8 cellular contexts compared by ENCODE assay signal in genomic region chr4:151099226-151099975, GRCh38. TPM values are rescaled to one million over a fixed set of nuclear protein-coding genes. Genes with fewer than 3 reads are reported as not detected.
A peak's percentile ranks its signal among the peaks of the same experiment; 100 is the strongest.
DNase-seq lines count a peak whose midpoint lies in the region; ATAC-seq, FAIRE-seq and TF ChIP-seq lines count a peak whose summit lies in the region.

TSS of gene RPS3A (plus strand) at chr4:151099628. CDS start at chr4:151099653, 25 bp downstream.

- H3K27ac ChIP-seq in WERI-Rb-1: peak within 1 kb of the TSS; percentile 90
- peak within 1 kb of the TSS; percentile 79 to 94 (median 92) for H3K27ac ChIP-seq in spleen

- ATAC-seq in GM18868 (IDR thresholded peaks at IDR 0.05; ENCODE audit: unreplicated experiment) (peak; percentile 94), HG03135 (IDR thresholded peaks at IDR 0.05; ENCODE audit: unreplicated experiment) (peak; percentile 91)

- POLR2A ChIA-PET in AG04449 (lab: Yijun Ruan, JAX): interaction anchor here (0.6 to 1.3 kb wide), 3 partner anchors 11 to 1253 kb away, joined by 3 read pairs; no protein-coding TSS in a partner anchor

- peaks cover 15 to 56% (median 44%) of the 10 kb centered on the region in 6 donors for H3K4me1 ChIP-seq in spleen

- H3K9me3 ChIP-seq in WERI-Rb-1 (ENCODE audit: severe bottlenecking) (no peaks in the 10 kb centered on the region), spleen (no peaks in the 10 kb centered on the region)

- H3K27me3 ChIP-seq in WERI-Rb-1 (ENCODE audit: insufficient read depth, low read depth, severe bottlenecking) (no peaks in the 10 kb centered on the region), bronchial epithelial cell (ENCODE audit: control insufficient read depth, insufficient read depth, low read length) (no peaks in the 10 kb centered on the region), spleen (replicated peaks in 1 of 7) (no peaks in the 10 kb centered on the region)

- peak in 1 of 3 donors; percentile 15 for TF ChIP-seq POLR2A in spleen (IDR thresholded peaks at IDR 0.05)

- TF ChIP-seq CTCF in AG04449 (IDR thresholded peaks at IDR 0.05; ENCODE audit: insufficient read depth, low read length, missing control alignments) (peak; percentile 92), WERI-Rb-1 (IDR thresholded peaks at IDR 0.05; ENCODE audit: low read depth, low read length) (peak; percentile 98), bronchial epithelial cell (IDR thresholded peaks at IDR 0.05; ENCODE audit: insufficient read depth, low read length, severe bottlenecking) (peak; percentile 90), spleen (IDR thresholded peaks at IDR 0.05 in 8 of 11, conservative IDR thresholded peaks at IDR 0.05 in 3 of 11) (peak; percentile 78 to 99 (median 96))

- H3K4me3 ChIP-seq in AG04449 (ENCODE audit: low read depth, low read length) (peak within 1 kb of the TSS; percentile 99), WERI-Rb-1 (ENCODE audit: low read depth, low read length) (peak within 1 kb of the TSS; percentile 73), bronchial epithelial cell (ENCODE audit: low read depth, low read length) (peak within 1 kb of the TSS; percentile 83), spleen (peak within 1 kb of the TSS; percentile 52 to 80 (median 70))

- intact Hi-C loops in spleen (cut with DNase I; ENCODE audit: low total_unique reads): no loop called here

- CTCF ChIA-PET in AG04449 (lab: Yijun Ruan, JAX): interaction anchor here (0.7 to 1.4 kb wide), 14 partner anchors 10 to 273 kb away, joined by 3 to 10 read pairs (median 4); no protein-coding TSS in a partner anchor

- DNase-seq in AG04449 (ENCODE audit: low read depth, low spot score): peak; percentile 86
- DNase-seq in NCI-H2196 treated with DMSO at 0.1 percent for 48 hours (lab: John Stamatoyannopoulos, UW; ENCODE audit: unreplicated experiment): peak; percentile 71
- DNase-seq in WERI-Rb-1: peak; percentile 98
- peak; percentile 99 for DNase-seq in bronchial epithelial cell (ENCODE audit: low read depth)
- peak; percentile 96 for DNase-seq in iPS-NIHi7 (ENCODE audit: extremely low spot score)
- DNase-seq in spleen: peak; percentile 98

- WGBS in spleen, 5 donors: 0 to 1% (median 0%) methylated on average over 56 to 69 of the region's 69 CpGs

- H3K36me3 ChIP-seq in WERI-Rb-1: peaks cover 47% of the 10 kb centered on the region
- peaks cover 10% of the 10 kb centered on the region for H3K36me3 ChIP-seq in bronchial epithelial cell (ENCODE audit: control insufficient read depth, insufficient read depth, low read length)
- H3K36me3 ChIP-seq in spleen: peaks cover 0 to 42% (median 33%) of the 10 kb centered on the region in 6 donors

- FAIRE-seq in bronchial epithelial cell (lab: Jason Lieb, UNC): no peak

RNA-seq across cellular contexts. Expression of gene RPS3A, which starts in this region (rescaled TPM):
- 3,491 and 4,856 TPM in 2 replicates for total RNA-seq in bronchial epithelial cell
- total RNA-seq in spleen: 1,000 to 10,000 TPM; 1,748 to 4,493 (median 2,267) TPM
- 1,000 to 10,000 TPM; 5,915 to 7,791 (median 7,619) TPM for polyA plus RNA-seq in spleen

Comparison
In these comparisons a context has a peak if more than half of its experiments do, and no peak if none do; other contexts are left out.
1. Peak in every context shown above with its lines: DNase-seq, ATAC-seq, H3K4me3 ChIP-seq and H3K27ac ChIP-seq.